8 cellular contexts compared by ENCODE assay signal in genomic region chr7:104156842-104157277, GRCh38. TPM values are rescaled to one million over a fixed set of nuclear protein-coding genes. Genes with fewer than 3 reads are reported as not detected.
DNase-seq lines count a peak whose midpoint lies in the region; ATAC-seq, FAIRE-seq and TF ChIP-seq lines count a peak whose summit lies in the region.

No MANE protein-coding gene starts in this region.

- no peaks in the 10 kb centered on the region for H3K27me3 ChIP-seq in A673 (replicated peaks; ENCODE audit: insufficient read depth, low read depth, low read length, poor library complexity)
- H3K27me3 ChIP-seq in parathyroid adenoma (ENCODE audit: control insufficient read depth, insufficient read depth, low read length), result no peaks in the 10 kb centered on the region

- BruUV-seq in A673 (replicated peaks; lab: Mats Ljungman, UMichigan), result no TSS peak

- H3K4me3 Mint-ChIP-seq in chondrocyte (ENCODE audit: unreplicated experiment), result no peak overlapping the region

- DNase-seq in A673 (ENCODE audit: low spot score) (peak; percentile 19), GM19239 (ENCODE audit: insufficient read length, low spot score) (no peak), NCI-H446 treated with DMSO at 0.1 percent for 48 hours (lab: John Stamatoyannopoulos, UW) (peak; percentile 15), chondrocyte (ENCODE audit: low spot score) (no peak), GM19238 (ENCODE audit: insufficient read length, low spot score) (no peak)

- no peak overlapping the region for H3K27ac ChIP-seq in A673 (ENCODE audit: low read depth, low read length, poor library complexity, severe bottlenecking)
- no peak overlapping the region for H3K27ac ChIP-seq in parathyroid adenoma

- H3K9ac ChIP-seq in parathyroid adenoma, result no peak overlapping the region

- TF ChIP-seq CTCF in A673 (conservative IDR thresholded peaks at IDR 0.05; ENCODE audit: low read depth, low read length) (peak; percentile 79), chondrocyte (IDR thresholded peaks at IDR 0.05) (peak; percentile 93), parathyroid adenoma (IDR thresholded peaks at IDR 0.05) (peak; percentile 48)

- H3K9me3 ChIP-seq in A673 (ENCODE audit: low read depth, low read length, poor library complexity, severe bottlenecking) (no peaks in the 10 kb centered on the region), parathyroid adenoma (ENCODE audit: control insufficient read depth, low read length) (no peaks in the 10 kb centered on the region)

- H3K27me3 Mint-ChIP-seq in chondrocyte (ENCODE audit: low read depth), result no peaks in the 10 kb centered on the region

- ATAC-seq in HG02884 (IDR thresholded peaks at IDR 0.05; ENCODE audit: unreplicated experiment), result no peak
- no peak for ATAC-seq in GM18873 (IDR thresholded peaks at IDR 0.05; ENCODE audit: low FRiP score, unreplicated experiment)

- CTCF ChIA-PET in A673 (lab: Charles Lee), result no interaction called here

- no peaks in the 10 kb centered on the region for H3K9me3 Mint-ChIP-seq in chondrocyte (ENCODE audit: low read depth)

- H3K36me3 ChIP-seq in A673 (ENCODE audit: insufficient read depth, low read length, poor library complexity, severe bottlenecking) (peaks cover 10% of the 10 kb centered on the region), parathyroid adenoma (ENCODE audit: control insufficient read depth, insufficient read depth, low read length) (no peaks in the 10 kb centered on the region)

- H3K4me3 ChIP-seq in A673 (ENCODE audit: low read depth, low read length, poor library complexity, severe bottlenecking) (no peak overlapping the region), parathyroid adenoma (ENCODE audit: low read depth, low read length) (no peak overlapping the region)

- H3K4me2 ChIP-seq in parathyroid adenoma (ENCODE audit: low read length), result no peak overlapping the region

- POLR2A ChIA-PET in A673 (lab: Charles Lee; ENCODE audit: low non-redundant PET), result no interaction called here

- H2AFZ ChIP-seq in parathyroid adenoma, result no peak overlapping the region

- no peak overlapping the region for H3K27ac Mint-ChIP-seq in chondrocyte (ENCODE audit: unreplicated experiment)

- H3K36me3 Mint-ChIP-seq in chondrocyte (ENCODE audit: low read depth), result no peaks in the 10 kb centered on the region

- no peaks in the 10 kb centered on the region for H3K4me1 Mint-ChIP-seq in chondrocyte (ENCODE audit: low read depth)

- H3K4me1 ChIP-seq in A673 (ENCODE audit: insufficient read depth, low read length, poor library complexity, severe bottlenecking), result no peaks in the 10 kb centered on the region
- no peaks in the 10 kb centered on the region for H3K4me1 ChIP-seq in parathyroid adenoma

- H3K79me2 ChIP-seq in parathyroid adenoma, result no peaks in the 10 kb centered on the region

- intact Hi-C loops in A673 (cut with micrococcal nuclease; ENCODE audit: unreplicated experiment), result loop anchor here (2.0 kb wide), 2 partner anchors 584 to 632 kb away; no protein-coding TSS in a partner anchor

- FAIRE-seq in GM19239 (lab: Jason Lieb, UNC), result peak; percentile 84

RNA-seq across cellular contexts. Expression of gene ORC5, which starts 51.0 kb away (rescaled TPM):
- total RNA-seq in A673 (2021) (29.2 and 36.7 TPM in 2 replicates), chondrocyte (12.0 to 14.3 TPM (median 14.2 TPM) in 3 replicates)

Comparison
In these comparisons a context has a peak if more than half of its experiments do, and no peak if none do; other contexts are left out.
1. DNase-seq: peak in A673 (single experiment) and NCI-H446 treated with DMSO at 0.1 percent for 48 hours (single experiment); none in GM19239 (single experiment), chondrocyte (single experiment) and GM19238 (single experiment).
2. Peak in every context shown above with its lines, with median percentiles within 50 percentile points of each other: CTCF ChIP-seq.